22 cellular contexts compared by ENCODE assay signal in the genomic region with DNA sequence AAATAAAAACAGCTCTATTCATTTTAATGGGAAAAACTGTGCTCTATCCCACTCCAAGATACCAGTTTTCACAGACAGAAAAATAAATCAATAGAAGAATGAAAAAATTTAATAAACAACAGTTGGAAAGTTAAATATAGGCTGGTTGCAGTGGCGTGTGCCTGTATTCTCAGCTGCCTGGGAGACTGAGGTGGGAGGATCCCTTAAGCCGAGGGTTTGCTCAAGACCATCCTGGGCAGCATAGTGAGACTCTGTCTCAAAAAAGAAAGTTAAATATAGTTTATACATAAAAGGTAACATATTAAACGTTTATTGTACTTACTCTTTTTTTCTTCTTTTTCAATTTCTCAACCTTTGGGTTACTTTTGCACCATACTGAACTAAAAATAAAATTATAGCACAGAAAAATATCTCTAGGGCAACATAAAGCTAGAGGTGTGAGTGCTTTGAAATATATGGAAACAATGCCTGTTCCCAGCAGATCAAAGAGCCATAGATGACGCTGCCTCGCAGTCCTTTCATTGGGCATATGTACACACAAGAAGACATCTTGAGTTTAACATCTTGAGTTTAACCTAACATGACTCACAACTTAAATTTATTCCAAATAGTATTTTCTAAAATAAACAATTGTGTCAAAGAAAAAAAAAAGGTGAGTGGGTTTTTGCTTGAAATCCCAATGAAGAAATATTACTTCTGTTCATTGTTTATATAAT. TPM values are rescaled to one million over a fixed set of nuclear protein-coding genes. Genes with fewer than 3 reads are reported as not detected.
DNase-seq lines count a peak whose midpoint lies in the region; ATAC-seq and TF ChIP-seq lines count a peak whose summit lies in the region.
"Had no signal": no experiment of that assay in that cellular context is flagged by ENCODE, and none has a peak within 500 bp of the region (broad histone marks: within the 10 kb centered on the region; RNA-seq: fewer than 3 reads in every experiment).

No MANE protein-coding gene starts in this region.

- peaks cover 10% of the 10 kb centered on the region for H3K9me1 ChIP-seq in IMR-90 (ENCODE audit: insufficient read depth, low read length)

- H2BK20ac ChIP-seq in IMR-90 (ENCODE audit: low read depth, low read length): peak overlapping the region; percentile 33; the same call in 1 of the 2 replicates

- no peak overlapping the region for H3K9ac ChIP-seq in IMR-90 (ENCODE audit: low read depth, low read length)

- no peak for TF ChIP-seq RAD21 in IMR-90 (IDR thresholded peaks at IDR 0.05; ENCODE audit: low read length)

- no peaks in the 10 kb centered on the region for H4K20me1 ChIP-seq in IMR-90 (ENCODE audit: insufficient read depth, low read length)

- no peak overlapping the region for H4K91ac ChIP-seq in IMR-90 (ENCODE audit: insufficient read depth, low read depth, low read length)

- no peak overlapping the region for H4K8ac ChIP-seq in IMR-90 (ENCODE audit: low read depth in 2 of 2, low read length in 2 of 2)

- H3K4me3 Mint-ChIP-seq in activated T-cell treated with anti-CD3 and anti-CD28 coated beads, Interleukin-2, amount 50 U/mL, for 24 hours: no peak overlapping the region
- H3K4me3 Mint-ChIP-seq: activated T-cell treated with anti-CD3 and anti-CD28 coated beads, Interleukin-2, amount 50 U/mL, for 4 hours; CD4-positive, alpha-beta T cell; stimulated activated naive CD8-positive, alpha-beta T cell treated with anti-CD3 and anti-CD28 coated beads, Interleukin-15, amount 100 ng/mL, for 72 hours had no signal

- no peaks in the 10 kb centered on the region for H3K27me3 Mint-ChIP-seq in activated T-cell treated with anti-CD3 and anti-CD28 coated beads, Interleukin-2, amount 50 U/mL, for 24 hours
- H3K27me3 Mint-ChIP-seq: CD4-positive, alpha-beta T cell; stimulated activated naive CD8-positive, alpha-beta T cell treated with anti-CD3 and anti-CD28 coated beads, Interleukin-15, amount 100 ng/mL, for 72 hours had no signal

- no peak overlapping the region for H2AFZ ChIP-seq in IMR-90 (replicated peaks; ENCODE audit: low read length, poor library complexity)

- DNase-seq in Ammon's horn (ENCODE audit: low spot score): peak; percentile 30
- DNase-seq in IMR-90: peak; percentile 90
- peak; percentile 22 to 50 for DNase-seq in cardiac fibroblast (ENCODE audit: low read depth in 2 of 2)
- DNase-seq in left colon: no peak
- DNase-seq in esophagus squamous epithelium (lab: John Stamatoyannopoulos, UW): no peak
- DNase-seq in islet precursor cell: no peak
- DNase-seq in activated T-cell treated with anti-CD3 and anti-CD28 coated beads, Interleukin-2, amount 50 U/mL, for 24 hours: no peak
- no peak for DNase-seq in D341Med (ENCODE audit: low spot score)
- DNase-seq: activated naive CD4-positive, alpha-beta T cell treated with Interleukin-2 at 50 U/mL for 16 hours; activated T-cell treated with anti-CD3 and anti-CD28 coated beads, Interleukin-2, amount 50 U/mL, for 4 hours; anterior cingulate cortex; CD4-positive, alpha-beta T cell; central memory CD4-positive, alpha-beta T cell; kidney; MG63; NCI-H1694; NCI-H69; psoas muscle; stimulated activated naive CD8-positive, alpha-beta T cell treated with anti-CD3 and anti-CD28 coated beads, Interleukin-15, amount 100 ng/mL, for 72 hours; thyroid gland had no signal

- no TSS peak for BruUV-seq in IMR-90 (replicated peaks; lab: Mats Ljungman, UMichigan)

- POLR2A ChIA-PET in IMR-90 (lab: Charles Lee; ENCODE audit: unreplicated experiment): interaction anchor here (0.7 kb wide), 1 partner anchor 20 kb away, joined by 3 read pairs; no protein-coding TSS in a partner anchor

- intact Hi-C loops in IMR-90 (cut with micrococcal nuclease) (no loop called here), left colon (cut with DNase I, micrococcal nuclease) (no loop called here), esophagus squamous epithelium (cut with DNase I) (no loop called here)

- no peaks in the 10 kb centered on the region for H3K36me3 ChIP-seq in IMR-90 (ENCODE audit: control insufficient read depth, insufficient read depth, low read length)
- no peaks in the 10 kb centered on the region for H3K36me3 ChIP-seq in esophagus squamous epithelium
- H3K36me3 ChIP-seq: gastroesophageal sphincter, MG63, SJSA1, thyroid gland had no signal

- CTCF ChIA-PET in IMR-90 (lab: Yijun Ruan, JAX): interaction anchor here (0.6 kb wide), 1 partner anchor 62 kb away, joined by 3 read pairs; no protein-coding TSS in a partner anchor

- H2AK5ac ChIP-seq in IMR-90 (ENCODE audit: low read depth, low read length): no peak overlapping the region

- H2BK120ac ChIP-seq in IMR-90 (ENCODE audit: low read depth, low read length): peak overlapping the region; percentile 51; the same call in 1 of the 2 replicates

- no peaks in the 10 kb centered on the region for H3K27me3 ChIP-seq in IMR-90 (ENCODE audit: control insufficient read depth, insufficient read depth, low read length)
- H3K27me3 ChIP-seq in esophagus squamous epithelium: no peaks in the 10 kb centered on the region
- H3K27me3 ChIP-seq: gastroesophageal sphincter, MG63, SJSA1, thyroid gland had no signal

- H3K56ac ChIP-seq in IMR-90 (ENCODE audit: extremely low read depth, insufficient read depth, low read length): no peak overlapping the region

- no peak overlapping the region for H3K14ac ChIP-seq in IMR-90 (replicated peaks; ENCODE audit: low read depth, low read length)

- peak; percentile 74 for ATAC-seq in IMR-90 (ENCODE audit: low read depth)
- ATAC-seq in left colon: peak; percentile 40
- ATAC-seq: activated T-cell treated with anti-CD3 and anti-CD28 coated beads, Interleukin-2, amount 50 U/mL, for 4 hours; gastroesophageal sphincter; stimulated activated naive CD8-positive, alpha-beta T cell treated with anti-CD3 and anti-CD28 coated beads, Interleukin-15, amount 100 ng/mL, for 72 hours had no signal

- H2BK15ac ChIP-seq in IMR-90 (ENCODE audit: low read depth, low read length): peak overlapping the region; percentile 72; the same call in 1 of the 3 replicates

- no peaks in the 10 kb centered on the region for H3K79me1 ChIP-seq in IMR-90 (ENCODE audit: low read depth in 1 of 2, low read length in 2 of 2)

- dilution Hi-C loops in IMR-90 (cut with HindIII; ENCODE audit: low sequenced_read_pairs, unreplicated experiment): no loop called here

- H3K23ac ChIP-seq in IMR-90 (ENCODE audit: low read depth, low read length): no peak overlapping the region

- in situ Hi-C loops in IMR-90 (cut with MboI; ENCODE audit: low sequenced_read_pairs): loop anchor here (25.0 kb wide), 1 partner anchor 1297 kb away; no protein-coding TSS in a partner anchor

- H3K27ac Mint-ChIP-seq in activated T-cell treated with anti-CD3 and anti-CD28 coated beads, Interleukin-2, amount 50 U/mL, for 24 hours: no peak overlapping the region
- H3K27ac Mint-ChIP-seq: CD4-positive, alpha-beta T cell; stimulated activated naive CD8-positive, alpha-beta T cell treated with anti-CD3 and anti-CD28 coated beads, Interleukin-15, amount 100 ng/mL, for 72 hours had no signal

- no peak overlapping the region for H3K4me3 ChIP-seq in IMR-90 (ENCODE audit: insufficient read depth, low read depth, low read length)
- H3K4me3 ChIP-seq in cardiac fibroblast (replicated peaks in 1 of 2; ENCODE audit: low read depth in 2 of 2, low read length in 2 of 2): no peak overlapping the region
- no peak overlapping the region for H3K4me3 ChIP-seq in esophagus squamous epithelium
- H3K4me3 ChIP-seq: gastroesophageal sphincter, MG63, psoas muscle, SJSA1, thyroid gland had no signal

- H4K5ac ChIP-seq in IMR-90 (ENCODE audit: low read depth, low read length): no peak overlapping the region

- H3K9me3 ChIP-seq in IMR-90 (ENCODE audit: control insufficient read depth, insufficient read depth, low read length) (no peaks in the 10 kb centered on the region), esophagus squamous epithelium (no peaks in the 10 kb centered on the region)
- H3K9me3 ChIP-seq: gastroesophageal sphincter, MG63, psoas muscle, SJSA1, thyroid gland had no signal

- WGBS in IMR-90 (ENCODE audit: extremely low coverage in 2 of 2, insufficient read length in 1 of 2), 2 experiments: no CpG with 5 or more reads among the region's 5 CpGs
- 39 to 52% methylated on average over 5 of the region's 5 CpGs for WGBS in esophagus squamous epithelium, 2 donors

- peak overlapping the region; percentile 16; the same call in 1 of the 2 replicates for H3K18ac ChIP-seq in IMR-90 (ENCODE audit: low read depth, low read length)

- peaks cover 15% of the 10 kb centered on the region for H3K4me1 Mint-ChIP-seq in activated T-cell treated with anti-CD3 and anti-CD28 coated beads, Interleukin-2, amount 50 U/mL, for 24 hours (ENCODE audit: low read depth)

- H3K4me1 ChIP-seq in IMR-90 (ENCODE audit: control insufficient read depth, insufficient read depth, low read length) (peaks cover 11% of the 10 kb centered on the region), esophagus squamous epithelium (peaks cover 5 to 35% (median 7%) of the 10 kb centered on the region in 3 donors)
- H3K4me1 ChIP-seq: psoas muscle had no signal

- peak overlapping the region; percentile 21 for H2BK5ac ChIP-seq in IMR-90 (ENCODE audit: low read depth, low read length, poor library complexity, severe bottlenecking)

- H3K4me2 ChIP-seq in IMR-90 (ENCODE audit: low read depth, low read length): peak overlapping the region; percentile 49

- no peak for TF ChIP-seq CTCF in IMR-90 (conservative IDR thresholded peaks at IDR 0.05; ENCODE audit: low read depth, low read length)
- no peak for TF ChIP-seq CTCF in cardiac fibroblast (IDR thresholded peaks at IDR 0.05; ENCODE audit: low read depth, low read length)
- TF ChIP-seq CTCF in esophagus squamous epithelium (IDR thresholded peaks at IDR 0.05): no peak

- no peaks in the 10 kb centered on the region for H3K9me3 Mint-ChIP-seq in activated T-cell treated with anti-CD3 and anti-CD28 coated beads, Interleukin-2, amount 50 U/mL, for 24 hours
- H3K9me3 Mint-ChIP-seq: activated T-cell treated with anti-CD3 and anti-CD28 coated beads, Interleukin-2, amount 50 U/mL, for 4 hours; CD4-positive, alpha-beta T cell; stimulated activated naive CD8-positive, alpha-beta T cell treated with anti-CD3 and anti-CD28 coated beads, Interleukin-15, amount 100 ng/mL, for 72 hours had no signal

- no peak overlapping the region for H2AK9ac ChIP-seq in IMR-90 (replicated peaks; ENCODE audit: low read depth, low read length, poor library complexity)

- no peak for TF ChIP-seq POLR2A in IMR-90 (IDR thresholded peaks at IDR 0.05; ENCODE audit: low read depth, low read length)
- TF ChIP-seq POLR2A in esophagus squamous epithelium (IDR thresholded peaks at IDR 0.05): no peak

- no peaks in the 10 kb centered on the region for H3K36me3 Mint-ChIP-seq in activated T-cell treated with anti-CD3 and anti-CD28 coated beads, Interleukin-2, amount 50 U/mL, for 24 hours (ENCODE audit: low read depth)

- no peak overlapping the region for H3K4ac ChIP-seq in IMR-90 (ENCODE audit: low read depth, low read length)

- H3K27ac ChIP-seq in IMR-90 (ENCODE audit: insufficient read depth, low read length) (peak overlapping the region; percentile 54; the same call in 1 of the 2 replicates), esophagus squamous epithelium (peak overlapping the region in 1 of 4 donors; percentile 62)
- H3K27ac ChIP-seq: psoas muscle, SJSA1 had no signal

RNA-seq across cellular contexts. Expression of gene KLF9, which starts 25.7 kb away (rescaled TPM):
- total RNA-seq in IMR-90 (2012; rRNA removed) (7.5 and 11.4 TPM in 2 replicates), left colon (10 to 100 TPM; 26.7 to 55.2 TPM), esophagus squamous epithelium (10 to 100 TPM; 13.7 to 71.0 (median 17.3) TPM)
- polyA plus RNA-seq in IMR-90 (2012; rRNA removed): 4.1 and 4.3 TPM in 2 replicates
- 3.1 and 9.3 TPM in 2 replicates for polyA plus RNA-seq in IMR-90 (2012; cell fraction: cytosol; rRNA removed)
- 10.6 and 22.1 TPM in 2 replicates for polyA plus RNA-seq in IMR-90 (2012; cell fraction: nucleus; rRNA removed; ENCODE audit: low replicate concordance)

Comparison
In these comparisons a context has a peak if more than half of its experiments do, and no peak if none do; other contexts are left out.
1. DNase-seq: peak in Ammon's horn (single experiment), IMR-90 (single experiment) and cardiac fibroblast (2 of 2); none in left colon (0 of 2), esophagus squamous epithelium (single experiment), islet precursor cell (single experiment), activated T-cell treated with anti-CD3 and anti-CD28 coated beads, Interleukin-2, amount 50 U/mL, for 24 hours (single experiment) and D341Med (single experiment).